Comparison of ENCODE assay signal across 8 cellular contexts in the genomic region with DNA sequence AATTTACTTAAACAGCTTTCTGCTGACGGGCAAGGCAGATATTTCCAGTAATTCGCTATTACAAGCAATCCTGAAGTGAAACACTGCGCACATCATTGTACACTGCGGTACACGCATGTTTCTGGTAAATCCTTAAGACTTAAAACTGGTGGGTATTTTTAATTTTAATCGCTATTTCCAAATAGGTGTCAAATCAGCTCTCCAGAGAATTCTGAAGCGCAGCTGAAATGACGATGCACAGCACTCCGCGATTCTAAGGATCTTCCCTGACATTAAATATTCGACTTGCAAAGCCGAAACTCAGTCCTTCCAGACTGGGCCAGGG. TPM values are rescaled to one million over a fixed set of nuclear protein-coding genes. Genes with fewer than 3 reads are reported as not detected.
DNase-seq lines count a peak whose midpoint lies in the region; ATAC-seq and TF ChIP-seq lines count a peak whose summit lies in the region.

No MANE protein-coding gene starts in this region.

- TF ChIP-seq CTCF in brain microvascular endothelial cell (IDR thresholded peaks at IDR 0.05; ENCODE audit: low read depth, low read length, missing control alignments) = no peak
- TF ChIP-seq CTCF in GM10266 (IDR thresholded peaks at IDR 0.05; ENCODE audit: control insufficient read depth, insufficient read depth, low read depth, missing control alignments) = no peak

- H3K27ac ChIP-seq in brain microvascular endothelial cell (peak overlapping the region; percentile 97), mesendoderm (ENCODE audit: low read depth, low read length) (peak overlapping the region; percentile 92)

- peak overlapping the region; percentile 93 for H4K5ac ChIP-seq in mesendoderm (ENCODE audit: low read length)

- H3K4me3 ChIP-seq in brain microvascular endothelial cell (ENCODE audit: low read depth, low read length) = peak overlapping the region; percentile 84
- H3K4me3 ChIP-seq in mesendoderm (ENCODE audit: low read length) = peak overlapping the region; percentile 97

- in situ Hi-C loops in brain microvascular endothelial cell (cut with HindIII; ENCODE audit: low pct_ligation_motif_present, low sequenced_read_pairs) = no loop called here

- no peak overlapping the region for H2BK120ac ChIP-seq in mesendoderm (ENCODE audit: low read depth, low read length)

- no peak overlapping the region for H2BK15ac ChIP-seq in mesendoderm (replicated peaks; ENCODE audit: low read depth)

- H3K4me2 ChIP-seq in mesendoderm (ENCODE audit: low read length) = peak overlapping the region; percentile 90

- peaks cover 5% of the 10 kb centered on the region for H3K4me1 ChIP-seq in mesendoderm (ENCODE audit: control insufficient read depth, low read depth, low read length)

- no peak overlapping the region for H2AK5ac ChIP-seq in mesendoderm (ENCODE audit: low read length)

- H3K27me3 ChIP-seq in brain microvascular endothelial cell (replicated peaks) (no peaks in the 10 kb centered on the region), mesendoderm (ENCODE audit: insufficient read depth, low read length, poor library complexity) (no peaks in the 10 kb centered on the region)

- peak overlapping the region; percentile 97 for H3K9ac ChIP-seq in mesendoderm (ENCODE audit: low read length)

- peak; percentile 7 for DNase-seq in activated CD4-positive, alpha-beta T cell treated with anti-CD3 and anti-CD28 coated beads, Interleukin-2, amount 50 U/mL, for 1 hour
- no peak for DNase-seq in activated CD4-positive, alpha-beta T cell treated with anti-CD3 and anti-CD28 coated beads, Interleukin-2, amount 50 U/mL, for 4 hours
- DNase-seq in brain microvascular endothelial cell = no peak
- DNase-seq in mesendoderm = no peak
- no peak for DNase-seq in NCI-H1092 (lab: John Stamatoyannopoulos, UW)
- DNase-seq in GM10266 (ENCODE audit: extremely low spot score) = no peak
- DNase-seq in occipital lobe (lab: John Stamatoyannopoulos, UW) = no peak

- peak overlapping the region; percentile 98 for H3K56ac ChIP-seq in mesendoderm (ENCODE audit: low read length)

- peaks cover 6% of the 10 kb centered on the region for H3K36me3 ChIP-seq in brain microvascular endothelial cell (replicated peaks)
- H3K36me3 ChIP-seq in mesendoderm (ENCODE audit: control insufficient read depth, insufficient read depth, low read length) = peaks cover 3% of the 10 kb centered on the region

- H2BK5ac ChIP-seq in mesendoderm (ENCODE audit: low read length) = no peak overlapping the region

- H3K79me2 ChIP-seq in mesendoderm (ENCODE audit: control insufficient read depth, insufficient read depth, low read length) = no peaks in the 10 kb centered on the region

- WGBS in mesendoderm (ENCODE audit: extremely low coverage, insufficient coverage, low lambda C conversion rate) = no CpG with 5 or more reads among the region's 12 CpGs

- H3K4ac ChIP-seq in mesendoderm (ENCODE audit: low read depth, low read length) = peak overlapping the region; percentile 56

- H4K8ac ChIP-seq in mesendoderm (ENCODE audit: low read depth, low read length) = peak overlapping the region; percentile 56

- peak; percentile 16 for ATAC-seq in HG03558 (IDR thresholded peaks at IDR 0.05; ENCODE audit: extremely low read depth, unreplicated experiment)

- peaks cover 3% of the 10 kb centered on the region for H3K79me1 ChIP-seq in mesendoderm (ENCODE audit: low read length)

- peak overlapping the region; percentile 70 for H3K18ac ChIP-seq in mesendoderm (ENCODE audit: low read length)

- no peak overlapping the region for H3K23ac ChIP-seq in mesendoderm (ENCODE audit: low read length)

RNA-seq across cellular contexts. Expression of a gene that starts 0.3 kb away (rescaled TPM):
- polyA plus RNA-seq in mesendoderm (2013, experiment 1 of 2) = 11.3 TPM
- 12.5 TPM for polyA plus RNA-seq in mesendoderm (2013, experiment 2 of 2)
- total RNA-seq in occipital lobe = 44.3 TPM

RNA-seq across cellular contexts. Expression of a gene that starts 20.9 kb away (rescaled TPM):
- polyA plus RNA-seq in mesendoderm (2013, experiment 1 of 2) = not detected
- 0.01 TPM for polyA plus RNA-seq in mesendoderm (2013, experiment 2 of 2)
- total RNA-seq in occipital lobe = not detected

RNA-seq across cellular contexts. Expression of a gene that starts 42.3 kb away (rescaled TPM):
- polyA plus RNA-seq in mesendoderm (2013, experiment 1 of 2) = 157 TPM
- 164 TPM for polyA plus RNA-seq in mesendoderm (2013, experiment 2 of 2)
- total RNA-seq in occipital lobe = 9.4 TPM

RNA-seq across cellular contexts. Expression of a gene that starts 42.4 kb away (rescaled TPM):
- 3.3 TPM for polyA plus RNA-seq in mesendoderm (2013, experiment 1 of 2)
- polyA plus RNA-seq in mesendoderm (2013, experiment 2 of 2) = 3.3 TPM
- total RNA-seq in occipital lobe = 8.4 TPM
